ENCODE assay signal across 12 cellular contexts in the genomic region with DNA sequence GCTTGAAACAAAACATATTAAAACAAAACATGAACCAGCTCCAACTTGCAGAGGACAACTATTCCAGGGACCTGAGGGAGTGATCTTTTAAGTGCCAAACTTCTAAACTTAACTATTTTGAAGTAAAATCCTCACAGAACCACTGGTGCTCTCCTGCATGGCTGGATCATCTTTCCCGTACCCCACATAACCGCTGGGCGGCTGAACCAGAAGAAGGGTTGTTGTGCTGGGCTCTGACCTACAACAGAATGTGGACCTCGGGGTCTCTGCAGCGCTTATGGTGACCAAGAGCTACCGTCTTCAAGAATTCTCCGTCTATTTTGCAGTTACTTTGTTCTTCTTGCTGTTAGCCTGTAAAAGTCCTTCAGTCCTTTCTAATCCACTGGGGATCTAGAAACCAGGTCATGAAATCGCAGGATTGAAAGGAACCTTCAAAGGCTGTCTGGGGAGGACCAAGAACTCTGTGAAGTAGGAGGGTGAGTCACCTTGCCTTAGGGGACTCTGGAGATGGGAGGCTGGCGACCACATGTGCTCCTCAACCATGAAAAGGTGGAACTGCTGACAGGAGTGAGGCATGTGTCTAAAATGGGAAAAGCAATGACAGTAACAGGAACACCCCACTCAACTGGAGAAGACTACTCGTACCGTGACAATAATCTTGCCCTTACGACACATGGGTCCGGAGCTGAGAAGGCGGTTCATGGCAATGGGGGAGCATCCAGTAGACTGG. TPM values are rescaled to one million over a fixed set of nuclear protein-coding genes. Genes with fewer than 3 reads are reported as not detected.
A peak's percentile ranks its signal among the peaks of the same experiment; 100 is the strongest.
DNase-seq lines count a peak whose midpoint lies in the region; ATAC-seq and TF ChIP-seq lines count a peak whose summit lies in the region.
"Had no signal": no experiment of that assay in that cellular context is flagged by ENCODE, and none has a peak within 500 bp of the region (broad histone marks: within the 10 kb centered on the region; RNA-seq: fewer than 3 reads in every experiment).

No MANE protein-coding gene starts in this region.

- H3K36me3 Mint-ChIP-seq in endodermal cell (ENCODE audit: low read depth) = peaks cover 43% of the 10 kb centered on the region
- H3K36me3 Mint-ChIP-seq in neural crest cell (ENCODE audit: low read depth) = peaks cover 3% of the 10 kb centered on the region

- TF ChIP-seq CTCF in endodermal cell (conservative IDR thresholded peaks at IDR 0.05) (no peak), neural crest cell (conservative IDR thresholded peaks at IDR 0.05) (no peak), dorsolateral prefrontal cortex (IDR thresholded peaks at IDR 0.05 in 54 of 56, conservative IDR thresholded peaks at IDR 0.05 in 2 of 56; ENCODE audit: low read depth in 1 of 56, partially characterized antibody in 56 of 56) (no peak)

- DNase-seq in ELR (ENCODE audit: low read depth) = peak; percentile 88
- DNase-seq in MV-4-11 (lab: John Stamatoyannopoulos, UW) = peak; percentile 11
- DNase-seq in endodermal cell = no peak
- DNase-seq in neural crest cell (ENCODE audit: low read depth, low spot score) = no peak
- DNase-seq in dorsolateral prefrontal cortex = no peak
- DNase-seq: hippocampal formation, NCI-H1436 had no signal

- intact Hi-C loops in dorsolateral prefrontal cortex (cut with DNase I) = no loop called here

- H3K27me3 ChIP-seq in endodermal cell (ENCODE audit: control insufficient read depth, insufficient read depth, low read length, poor library complexity, severe bottlenecking) = no peaks in the 10 kb centered on the region
- no peaks in the 10 kb centered on the region for H3K27me3 ChIP-seq in dorsolateral prefrontal cortex
- H3K27me3 ChIP-seq: cardiac muscle cell, stomach had no signal

- peaks cover 51% of the 10 kb centered on the region for H3K36me3 ChIP-seq in endodermal cell (ENCODE audit: control insufficient read depth, insufficient read depth, low read length)

- ATAC-seq in HG02571 (IDR thresholded peaks at IDR 0.05; ENCODE audit: unreplicated experiment) (no peak), HG03521 (IDR thresholded peaks at IDR 0.05; ENCODE audit: unreplicated experiment) (no peak)
- ATAC-seq: GM23338 had no signal

- 94 to 97% methylated on average over 13 to 14 of the region's 14 CpGs for WGBS in endodermal cell (ENCODE audit: insufficient coverage in 1 of 2, insufficient read length in 1 of 2), 2 experiments

- H3K4me1 Mint-ChIP-seq in endodermal cell = peaks cover 18% of the 10 kb centered on the region
- H3K4me1 Mint-ChIP-seq in neural crest cell = peaks cover 32% of the 10 kb centered on the region

- H3K4me3 ChIP-seq in endodermal cell (ENCODE audit: low read length) = no peak overlapping the region
- no peak overlapping the region for H3K4me3 ChIP-seq in dorsolateral prefrontal cortex
- H3K4me3 ChIP-seq: cardiac muscle cell, GM23338 had no signal

- H3K27ac ChIP-seq in endodermal cell (ENCODE audit: low read depth, low read length) (no peak overlapping the region), dorsolateral prefrontal cortex (no peak overlapping the region)
- H3K27ac ChIP-seq: cardiac muscle cell had no signal

- no peaks in the 10 kb centered on the region for H3K9me3 Mint-ChIP-seq in endodermal cell
- no peaks in the 10 kb centered on the region for H3K9me3 Mint-ChIP-seq in neural crest cell
- H3K9me3 Mint-ChIP-seq: GM23338 had no signal

- peaks cover 9% of the 10 kb centered on the region for H3K4me1 ChIP-seq in endodermal cell (ENCODE audit: control insufficient read depth, insufficient read depth, low read length)

- H3K4me3 Mint-ChIP-seq in endodermal cell (no peak overlapping the region), neural crest cell (peak overlapping the region; percentile 73)
- H3K4me3 Mint-ChIP-seq: GM23338 had no signal

- H3K9me3 ChIP-seq in endodermal cell (ENCODE audit: control insufficient read depth, low read length) = no peaks in the 10 kb centered on the region
- H3K9me3 ChIP-seq: stomach had no signal

- H3K27me3 Mint-ChIP-seq in endodermal cell (ENCODE audit: insufficient read depth) (no peaks in the 10 kb centered on the region), neural crest cell (ENCODE audit: low read depth) (no peaks in the 10 kb centered on the region)

- H3K9ac ChIP-seq in endodermal cell (ENCODE audit: extremely low read depth, low read length, poor library complexity, severe bottlenecking) = no peak overlapping the region

- peak overlapping the region; percentile 9 for H3K27ac Mint-ChIP-seq in endodermal cell
- H3K27ac Mint-ChIP-seq in neural crest cell (ENCODE audit: unreplicated experiment) = peak overlapping the region; percentile 51

RNA-seq across cellular contexts. Expression of a gene that starts 46.6 kb away (rescaled TPM):
- 100 to 1,000 TPM; 344 to 374 TPM for total RNA-seq in endodermal cell
- 216 TPM for polyA plus RNA-seq in endodermal cell (2013, experiment 1 of 2)
- polyA plus RNA-seq in endodermal cell (2013, experiment 2 of 2) = 217 TPM
- 320 and 333 TPM in 2 replicates for total RNA-seq in neural crest cell
- total RNA-seq in dorsolateral prefrontal cortex = 100 to 1,000 TPM; 216 to 367 (median 256) TPM

RNA-seq across cellular contexts. Expression of a gene that starts 46.8 kb away (rescaled TPM):
- total RNA-seq in endodermal cell (100 to 1,000 TPM; 365 to 380 TPM), neural crest cell (466 and 490 TPM in 2 replicates), dorsolateral prefrontal cortex (100 to 1,000 TPM; 149 to 396 (median 221) TPM)
- polyA plus RNA-seq in endodermal cell (2013, experiment 1 of 2) = 409 TPM
- 399 TPM for polyA plus RNA-seq in endodermal cell (2013, experiment 2 of 2)

Comparison
In these comparisons a context has a peak if more than half of its experiments do, and no peak if none do; other contexts are left out.
1. DNase-seq: peak in ELR (single experiment) and MV-4-11 (single experiment); none in endodermal cell (single experiment), neural crest cell (single experiment) and dorsolateral prefrontal cortex (0 of 10).